In genomic region chr4:168318266-168318895, GRCh38 we compare ENCODE assay signal across 1 cellular context.
A peak's percentile ranks its signal among the peaks of the same experiment; 100 is the strongest.
TF ChIP-seq lines count a peak whose summit lies in the region.

DDX60 (minus strand) TSS chr4:168318752; CDS start chr4:168311259, 7,493 bp downstream.

TF ChIP-seq in K562, 482 proteins besides CTCF, POLR2A, EP300 and RAD21 (continued from another document):
- TF ChIP-seq ZNF639 (CRISPR knock-in tag; conservative IDR thresholded peaks at IDR 0.05 in 1 of 2, IDR thresholded peaks at IDR 0.05 in 1 of 2) = 0 out of 4 replicates have a peak, but pooled peaks of 1 of the 2 experiments have one; percentile 18
- no peak for TF ChIP-seq ASH1L (IDR thresholded peaks at IDR 0.05; ENCODE audit: borderline replicate concordance, low read depth, partially characterized antibody)
- no peak for TF ChIP-seq STAT5A (IDR thresholded peaks at IDR 0.05; ENCODE audit: borderline replicate concordance, low read length)
- peak; percentile 33; the same call in 1 of the 2 replicates for TF ChIP-seq CXXC5 (CRISPR knock-in tag; IDR thresholded peaks at IDR 0.05)
TF ChIP-seq in K562: peak in this region for 8.
